8 cellular contexts compared by ENCODE assay signal in the genomic region with DNA sequence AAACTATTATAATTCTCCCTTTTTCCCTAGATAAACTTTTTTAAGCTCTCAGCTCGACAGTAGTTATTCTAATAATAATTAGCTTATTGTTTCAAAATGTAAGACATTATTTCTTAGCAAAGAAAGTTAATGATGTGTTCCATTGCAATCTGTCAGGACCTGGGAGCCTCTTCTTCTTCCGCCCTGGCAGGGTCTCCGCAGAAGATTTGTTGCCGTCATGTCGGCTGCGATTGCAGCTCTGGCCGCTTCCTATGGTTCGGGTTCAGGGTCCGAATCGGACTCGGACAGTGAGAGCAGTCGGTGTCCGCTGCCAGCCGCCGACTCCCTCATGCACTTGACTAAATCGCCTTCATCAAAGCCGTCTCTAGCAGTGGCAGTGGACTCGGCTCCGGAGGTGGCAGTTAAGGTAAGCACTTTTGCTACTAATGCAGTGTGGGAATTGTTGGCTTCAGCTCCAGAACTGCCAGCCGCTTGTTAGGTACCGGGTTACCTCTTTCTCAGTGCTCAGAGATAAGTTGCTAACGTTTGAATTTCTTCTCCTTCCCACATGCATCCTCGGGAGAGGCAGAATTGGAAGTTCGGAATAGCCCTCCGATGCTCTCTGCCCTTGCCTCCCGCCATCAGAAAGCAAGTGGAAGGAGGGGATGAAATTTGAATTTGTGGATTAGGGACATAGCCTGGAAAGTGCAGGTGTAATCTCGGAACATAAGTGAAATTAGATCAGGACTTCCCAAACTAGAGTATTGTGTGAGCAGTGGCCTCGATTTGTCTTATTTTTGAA. TPM values are rescaled to one million over a fixed set of nuclear protein-coding genes. Genes with fewer than 3 reads are reported as not detected.
DNase-seq lines count a peak whose midpoint lies in the region; ATAC-seq and TF ChIP-seq lines count a peak whose summit lies in the region.

A gene (plus strand): TSS at position 200 of the 781 bp plus-strand sequence. CDS start 18 bp downstream, at position 218.

- H3K27ac ChIP-seq in GM23248 (peak within 1 kb of the TSS; percentile 77), colonic mucosa (peak within 1 kb of the TSS; percentile 60), lower lobe of right lung (peak within 1 kb of the TSS; percentile 89)

- intact Hi-C loops in colonic mucosa (cut with DNase I) (no loop called here), lower lobe of right lung (cut with DNase I) (no loop called here)

- H3K9me2 ChIP-seq in GM23248 (ENCODE audit: insufficient read depth) = no peaks in the 10 kb centered on the region

- H4K20me1 ChIP-seq in GM23248 (ENCODE audit: insufficient read depth) = peaks cover 7% of the 10 kb centered on the region; the same call in 1 of the 2 replicates

- DNase-seq in GM10266 (ENCODE audit: extremely low spot score) (peak; percentile 66), GM23248 (peak; percentile 78), Kasumi-1 (lab: John Stamatoyannopoulos, UW) (peak; percentile 94 to 95), colonic mucosa (peak; percentile 75), lower lobe of right lung (peak; percentile 69), midbrain (lab: John Stamatoyannopoulos, UW) (no peak)
- DNase-seq in activated CD4-positive, CD25-positive, alpha-beta regulatory T cell treated with anti-CD3 and anti-CD28 coated beads, Interleukin-2, amount 50 U/mL, for 16 hours (ENCODE audit: low read depth, low spot score) = peak; percentile 28
- DNase-seq in stimulated activated CD8-positive, alpha-beta memory T cell treated with anti-CD3 and anti-CD28 coated beads, Interleukin-12 subunit alpha, Interleukin-12 subunit beta, amount 100 ng/mL, for 24 hours (ENCODE audit: extremely low read depth) = peak; percentile 33

- WGBS in GM23248 (ENCODE audit: low coverage in 1 of 2, low lambda C conversion rate in 2 of 2, missing lambda C conversion rate in 2 of 2), 2 experiments = 0 to 1% methylated on average over 28 of the region's 28 CpGs

- TF ChIP-seq CTCF in GM10266 (IDR thresholded peaks at IDR 0.05; ENCODE audit: control insufficient read depth, insufficient read depth, low read depth, missing control alignments) (no peak), colonic mucosa (IDR thresholded peaks at IDR 0.05) (no peak), lower lobe of right lung (IDR thresholded peaks at IDR 0.05) (no peak)

- in situ Hi-C loops in GM23248 (cut with MboI) = no loop called here

- no peaks in the 10 kb centered on the region for H3K36me3 ChIP-seq in GM23248 (ENCODE audit: low read depth)
- no peaks in the 10 kb centered on the region for H3K36me3 ChIP-seq in colonic mucosa
- no peaks in the 10 kb centered on the region for H3K36me3 ChIP-seq in lower lobe of right lung

- H3K27me3 ChIP-seq in GM23248 (replicated peaks; ENCODE audit: insufficient read depth) (no peaks in the 10 kb centered on the region), colonic mucosa (no peaks in the 10 kb centered on the region), lower lobe of right lung (ENCODE audit: low read depth) (no peaks in the 10 kb centered on the region)

- peak within 1 kb of the TSS; percentile 93 for H3K9ac ChIP-seq in GM23248
- peak within 1 kb of the TSS; percentile 76 to 93 for H3K9ac ChIP-seq in colonic mucosa (ENCODE audit: low read depth in 2 of 2, low read length in 2 of 2)

- H3K4me3 ChIP-seq in GM23248 (peak within 1 kb of the TSS; percentile 92), colonic mucosa (peak within 1 kb of the TSS; percentile 74), lower lobe of right lung (peak within 1 kb of the TSS; percentile 79)

- no peaks in the 10 kb centered on the region for H3K9me3 ChIP-seq in GM23248 (ENCODE audit: low read depth)
- no peaks in the 10 kb centered on the region for H3K9me3 ChIP-seq in colonic mucosa
- no peaks in the 10 kb centered on the region for H3K9me3 ChIP-seq in lower lobe of right lung

- peak within 1 kb of the TSS; percentile 96 for H3K4me2 ChIP-seq in GM23248 (ENCODE audit: unreplicated experiment)

- H3K4me1 ChIP-seq in GM23248 (ENCODE audit: insufficient read depth) (peaks cover 46% of the 10 kb centered on the region), colonic mucosa (peaks cover 8% of the 10 kb centered on the region), lower lobe of right lung (peaks cover 27% of the 10 kb centered on the region)

- peak; percentile 60 to 81 for ATAC-seq in lower lobe of right lung

- H2AFZ ChIP-seq in GM23248 = peak within 1 kb of the TSS; percentile 96

- peaks cover 85% of the 10 kb centered on the region for H3K79me2 ChIP-seq in GM23248 (ENCODE audit: insufficient read depth)

- H3F3A ChIP-seq in GM23248 (ENCODE audit: insufficient read depth) = peaks cover 11% of the 10 kb centered on the region; the same call in 1 of the 2 replicates

RNA-seq across cellular contexts. Expression of the gene that starts here (rescaled TPM):
- total RNA-seq in GM23248 (2014; rRNA removed; shearing (Covaris generic)) = 18.8 and 21.1 TPM in 2 replicates
- polyA plus RNA-seq in GM23248 (2016; fragmentation: Nextera tagmentation; extraction: Ambion mirVana) = 21.2 and 21.9 TPM in 2 replicates
- total RNA-seq in colonic mucosa (10 to 100 TPM; 18.6 to 22.0 TPM), lower lobe of right lung (27.9 TPM)
